In genomic region chr2:12451726-12452125, GRCh38 we compare ENCODE assay signal across 1 cellular context.
TF ChIP-seq lines count a peak whose summit lies in the region.

No MANE protein-coding gene starts in this region.

TF ChIP-seq in K562, 482 proteins besides CTCF, POLR2A, EP300 and RAD21 (continued from another document and continues in another):
- TF ChIP-seq PKNOX1 (IDR thresholded peaks at IDR 0.05) (0 out of 2 replicates have a peak, but pooled peaks have one; percentile 10), SOX6 (IDR thresholded peaks at IDR 0.05) (peak; percentile 93), CHD2 (IDR thresholded peaks at IDR 0.05; ENCODE audit: low read depth, low read length) (no peak), ZNF41 (CRISPR knock-in tag; conservative IDR thresholded peaks at IDR 0.05) (no peak), NFRKB (IDR thresholded peaks at IDR 0.05; ENCODE audit: low read depth) (no peak), JUND (IDR thresholded peaks at IDR 0.05; ENCODE audit: borderline replicate concordance, low read depth, low read length) (peak; percentile 26; the same call in 1 of the 2 replicates), JUND (tag; IDR thresholded peaks at IDR 0.05; ENCODE audit: borderline replicate concordance, low read depth, low read length) (peak; percentile 36; the same call in 1 of the 3 replicates), DIDO1 (tag; IDR thresholded peaks at IDR 0.05; ENCODE audit: low read depth) (no peak), TCF3 (CRISPR knock-in tag; IDR thresholded peaks at IDR 0.05) (peak; percentile 90), ZBTB49 (CRISPR knock-in tag; IDR thresholded peaks at IDR 0.05; ENCODE audit: borderline replicate concordance) (no peak), MAZ (CRISPR knock-in tag; conservative IDR thresholded peaks at IDR 0.05 in 1 of 2, IDR thresholded peaks at IDR 0.05 in 1 of 2) (no peak), RCOR1 (IDR thresholded peaks at IDR 0.05; ENCODE audit: borderline replicate concordance in 1 of 2, low read depth in 2 of 2, low read length in 2 of 2) (peak in 1 of 2 experiments; percentile 72; a peak in 1 of 4 replicates), STAT6 (CRISPR knock-in tag; IDR thresholded peaks at IDR 0.05) (no peak), HNRNPLL (IDR thresholded peaks at IDR 0.05; ENCODE audit: low read depth, low read length, poor library complexity, severe bottlenecking) (no peak), KLF6 (CRISPR knock-in tag; IDR thresholded peaks at IDR 0.05; ENCODE audit: borderline replicate concordance) (no peak), SMARCA4 (IDR thresholded peaks at IDR 0.05) (peak; percentile 85), CCNT2 (IDR thresholded peaks at IDR 0.05; ENCODE audit: borderline replicate concordance, extremely low read depth, insufficient read length, low read depth, low read length) (peak; percentile 38), CREB1 (IDR thresholded peaks at IDR 0.05) (no peak), CREB1 (CRISPR knock-in tag; IDR thresholded peaks at IDR 0.05) (no peak), ARID3B (CRISPR knock-in tag; IDR thresholded peaks at IDR 0.05; ENCODE audit: borderline replicate concordance) (no peak), ATF2 (CRISPR knock-in tag; IDR thresholded peaks at IDR 0.05) (no peak), ZBTB7A (IDR thresholded peaks at IDR 0.05; ENCODE audit: borderline replicate concordance, control insufficient read depth, low read depth, low read length) (no peak), ZNF778 (CRISPR knock-in tag; IDR thresholded peaks at IDR 0.05) (no peak), RBFOX2 (IDR thresholded peaks at IDR 0.05; ENCODE audit: low read depth, low read length) (no peak), STAT5B (CRISPR knock-in tag; IDR thresholded peaks at IDR 0.05) (no peak), MIER1 (IDR thresholded peaks at IDR 0.05; ENCODE audit: low read depth) (no peak), GATAD2B (IDR thresholded peaks at IDR 0.05; ENCODE audit: borderline replicate concordance) (no peak; the same call in 1 of the 2 replicates), CTBP1 (IDR thresholded peaks at IDR 0.05; ENCODE audit: borderline replicate concordance) (peak; percentile 12; the same call in 1 of the 2 replicates), C11orf30 (IDR thresholded peaks at IDR 0.05; ENCODE audit: low read depth) (peak; percentile 23; the same call in 1 of the 2 replicates), CC2D1A (IDR thresholded peaks at IDR 0.05) (peak; percentile 59; the same call in 1 of the 2 replicates), NCOA1 (IDR thresholded peaks at IDR 0.05; ENCODE audit: low read depth) (peak; percentile 56; the same call in 1 of the 2 replicates), ZNF384 (IDR thresholded peaks at IDR 0.05; ENCODE audit: low read depth, low read length) (no peak), EZH2 (IDR thresholded peaks at IDR 0.05; ENCODE audit: borderline replicate concordance, low read depth, low read length) (no peak), ZBTB33 (CRISPR knock-in tag; IDR thresholded peaks at IDR 0.05) (no peak), ZBTB12 (CRISPR knock-in tag; IDR thresholded peaks at IDR 0.05) (no peak), LEF1 (IDR thresholded peaks at IDR 0.05) (peak; percentile 78), BRD9 (IDR thresholded peaks at IDR 0.05; ENCODE audit: low read depth, partially characterized antibody) (peak; percentile 25), HNRNPL (IDR thresholded peaks at IDR 0.05; ENCODE audit: low read depth, low read length) (no peak), ATF4 (CRISPR knock-in tag; IDR thresholded peaks at IDR 0.05) (no peak), DPF2 (IDR thresholded peaks at IDR 0.05) (peak; percentile 89), TRIM28 (IDR thresholded peaks at IDR 0.05) (no peak), PURB (CRISPR knock-in tag; IDR thresholded peaks at IDR 0.05; ENCODE audit: low read depth) (no peak), ELK3 (CRISPR knock-in tag; IDR thresholded peaks at IDR 0.05) (no peak), TEAD4 (IDR thresholded peaks at IDR 0.05; ENCODE audit: low read length) (peak; percentile 93), TEAD4 (CRISPR knock-in tag; IDR thresholded peaks at IDR 0.05; ENCODE audit: borderline replicate concordance) (no peak), FIP1L1 (IDR thresholded peaks at IDR 0.05; ENCODE audit: low read depth, low read length, poor library complexity, severe bottlenecking) (no peak), DACH1 (IDR thresholded peaks at IDR 0.05; ENCODE audit: partially characterized antibody) (no peak), PCBP1 (IDR thresholded peaks at IDR 0.05; ENCODE audit: low read depth, low read length, poor library complexity, severe bottlenecking) (no peak), CLOCK (CRISPR knock-in tag; IDR thresholded peaks at IDR 0.05; ENCODE audit: borderline replicate concordance) (no peak), FOSL1 (tag; conservative IDR thresholded peaks at IDR 0.05) (no peak)
